In genomic region chr19:1875646-1876493, GRCh38 we compare ENCODE assay signal across 1 cellular context.
A peak's percentile ranks its signal among the peaks of the same experiment; 100 is the strongest.
TF ChIP-seq lines count a peak whose summit lies in the region.

No MANE protein-coding gene starts in this region.

TF ChIP-seq in H1, 55 proteins besides CTCF, POLR2A, EP300 and RAD21:
- no peak for TF ChIP-seq BCL11A (IDR thresholded peaks at IDR 0.05; ENCODE audit: low read depth in 2 of 2, low read length in 2 of 2)
- no peak for TF ChIP-seq SIX5 (IDR thresholded peaks at IDR 0.05; ENCODE audit: low read depth, low read length)
- peak; percentile 84 for TF ChIP-seq CREB1 (IDR thresholded peaks at IDR 0.05)
- peak; percentile 88 for TF ChIP-seq POLR2AphosphoS5 (IDR thresholded peaks at IDR 0.05; ENCODE audit: low read depth, low read length)
- peak; percentile 68 for TF ChIP-seq TAF1 (IDR thresholded peaks at IDR 0.05; ENCODE audit: low read depth, low read length)
- peak; percentile 87 for TF ChIP-seq ATF3 (IDR thresholded peaks at IDR 0.05; ENCODE audit: insufficient read depth, low read depth, low read length)
- no peak for TF ChIP-seq SAP30 (IDR thresholded peaks at IDR 0.05; ENCODE audit: insufficient read depth, insufficient replicate concordance, low read length)
- TF ChIP-seq NRF1 (IDR thresholded peaks at IDR 0.05; ENCODE audit: low read depth, low read length): no peak
- no peak for TF ChIP-seq CHD7 (IDR thresholded peaks at IDR 0.05; ENCODE audit: insufficient replicate concordance, low read length)
- TF ChIP-seq CBX5 (IDR thresholded peaks at IDR 0.05; ENCODE audit: low read depth, low read length): no peak
- TF ChIP-seq BRCA1 (IDR thresholded peaks at IDR 0.05; ENCODE audit: low read depth, low read length): no peak
- no peak for TF ChIP-seq SIRT6 (IDR thresholded peaks at IDR 0.05; ENCODE audit: low read length)
- no peak for TF ChIP-seq HDAC6 (IDR thresholded peaks at IDR 0.05; ENCODE audit: low read depth, low read length)
- TF ChIP-seq NANOG (IDR thresholded peaks at IDR 0.05; ENCODE audit: insufficient read depth, low read depth, low read length, poor library complexity, severe bottlenecking): no peak
- TF ChIP-seq SUZ12 (IDR thresholded peaks at IDR 0.05; ENCODE audit: low read length): no peak
- no peak for TF ChIP-seq RFX5 (IDR thresholded peaks at IDR 0.05; ENCODE audit: borderline replicate concordance, low read depth, low read length)
- TF ChIP-seq CHD2 (IDR thresholded peaks at IDR 0.05; ENCODE audit: low read length): 0 out of 2 replicates have a peak, but pooled peaks have one; percentile 32
- TF ChIP-seq KDM5A (IDR thresholded peaks at IDR 0.05; ENCODE audit: low read length): no peak
- TF ChIP-seq TAF7 (optimal IDR thresholded peaks at IDR 0.05; ENCODE audit: borderline replicate concordance, low read depth, low read length): no peak
- TF ChIP-seq SRF (IDR thresholded peaks at IDR 0.05; ENCODE audit: low read depth, low read length): no peak
- no peak for TF ChIP-seq TCF12 (IDR thresholded peaks at IDR 0.05; ENCODE audit: low read depth, low read length)
- no peak for TF ChIP-seq ZNF274 (IDR thresholded peaks at IDR 0.05; ENCODE audit: borderline replicate concordance, extremely low read depth, low read length)
- no peak for TF ChIP-seq KDM1A (IDR thresholded peaks at IDR 0.05; ENCODE audit: borderline replicate concordance, low read length)
- no peak for TF ChIP-seq CBX8 (IDR thresholded peaks at IDR 0.05; ENCODE audit: borderline replicate concordance, low read depth, low read length)
- TF ChIP-seq GABPA (IDR thresholded peaks at IDR 0.05; ENCODE audit: borderline replicate concordance, insufficient read depth, low read length): peak; percentile 86
- TF ChIP-seq MAFK (IDR thresholded peaks at IDR 0.05; ENCODE audit: low read depth, low read length): no peak
- peak; percentile 96 for TF ChIP-seq MAX (IDR thresholded peaks at IDR 0.05)
- no peak; the same call in 1 of the 2 replicates for TF ChIP-seq SP1 (IDR thresholded peaks at IDR 0.05; ENCODE audit: low read depth, low read length)
- TF ChIP-seq SIN3A (conservative IDR thresholded peaks at IDR 0.05 in 1 of 2, IDR thresholded peaks at IDR 0.05 in 1 of 2; ENCODE audit: low read depth in 1 of 2, low read length in 2 of 2): peak in 1 of 2 experiments; percentile 76; a peak in 2 of 4 replicates
- no peak for TF ChIP-seq POU5F1 (IDR thresholded peaks at IDR 0.05; ENCODE audit: low read depth, low read length)
- TF ChIP-seq BACH1 (IDR thresholded peaks at IDR 0.05; ENCODE audit: low read length): no peak
- peak; percentile 95 for TF ChIP-seq USF2 (IDR thresholded peaks at IDR 0.05; ENCODE audit: low read length)
- no peak for TF ChIP-seq CHD1 (IDR thresholded peaks at IDR 0.05; ENCODE audit: low read depth, low read length)
- peak; percentile 92 for TF ChIP-seq PHF8 (conservative IDR thresholded peaks at IDR 0.05; ENCODE audit: low read depth, low read length)
- peak; percentile 41; the same call in 1 of the 2 replicates for TF ChIP-seq TBP (IDR thresholded peaks at IDR 0.05; ENCODE audit: low read depth, low read length)
- TF ChIP-seq CEBPB (IDR thresholded peaks at IDR 0.05; ENCODE audit: low read depth, low read length): no peak
- 0 out of 4 replicates have a peak, but pooled peaks of 1 of the 2 experiments have one; percentile 26 for TF ChIP-seq HDAC2 (IDR thresholded peaks at IDR 0.05; ENCODE audit: borderline replicate concordance in 1 of 2, low read depth in 2 of 2, low read length in 2 of 2)
- TF ChIP-seq KDM4A (IDR thresholded peaks at IDR 0.05; ENCODE audit: low read depth, low read length, severe bottlenecking): peak; percentile 76
- no peak; the same call in 1 of the 2 replicates for TF ChIP-seq SP4 (IDR thresholded peaks at IDR 0.05; ENCODE audit: low read length)
- peak; percentile 94 for TF ChIP-seq E2F6 (IDR thresholded peaks at IDR 0.05)
- TF ChIP-seq EGR1 (IDR thresholded peaks at IDR 0.05; ENCODE audit: borderline replicate concordance, low read depth, low read length): no peak
- no peak for TF ChIP-seq CTBP2 (IDR thresholded peaks at IDR 0.05; ENCODE audit: borderline replicate concordance, insufficient read depth, insufficient read length, low read length)
- TF ChIP-seq JUND (IDR thresholded peaks at IDR 0.05; ENCODE audit: low read length): no peak
- TF ChIP-seq ASH2L (IDR thresholded peaks at IDR 0.05; ENCODE audit: low read length): peak; percentile 15
- TF ChIP-seq ATF2 (IDR thresholded peaks at IDR 0.05; ENCODE audit: low read length): no peak
- TF ChIP-seq TEAD4 (IDR thresholded peaks at IDR 0.05; ENCODE audit: low read depth, low read length): no peak
- no peak for TF ChIP-seq FOSL1 (IDR thresholded peaks at IDR 0.05; ENCODE audit: insufficient read depth, low read depth, low read length)
- no peak for TF ChIP-seq YY1 (IDR thresholded peaks at IDR 0.05; ENCODE audit: low read depth, low read length)
- TF ChIP-seq RXRA (IDR thresholded peaks at IDR 0.05; ENCODE audit: insufficient read depth, low read depth, low read length): no peak
- no peak for TF ChIP-seq EZH2 (IDR thresholded peaks at IDR 0.05; ENCODE audit: low read depth, low read length, severe bottlenecking)
- no peak; the same call in 1 of the 2 replicates for TF ChIP-seq RBBP5 (IDR thresholded peaks at IDR 0.05; ENCODE audit: borderline replicate concordance, low read depth, low read length)
- TF ChIP-seq JUN (IDR thresholded peaks at IDR 0.05; ENCODE audit: low read depth, low read length): no peak
- no peak for TF ChIP-seq RNF2 (IDR thresholded peaks at IDR 0.05; ENCODE audit: borderline replicate concordance, low read depth, low read length, missing control alignments, poor library complexity, severe bottlenecking)
- 0 out of 2 replicates have a peak, but pooled peaks have one; percentile 40 for TF ChIP-seq GTF2F1 (IDR thresholded peaks at IDR 0.05; ENCODE audit: borderline replicate concordance, low read depth, low read length)
- no peak for TF ChIP-seq SP2 (IDR thresholded peaks at IDR 0.05; ENCODE audit: low read length)
